In the genomic region with DNA sequence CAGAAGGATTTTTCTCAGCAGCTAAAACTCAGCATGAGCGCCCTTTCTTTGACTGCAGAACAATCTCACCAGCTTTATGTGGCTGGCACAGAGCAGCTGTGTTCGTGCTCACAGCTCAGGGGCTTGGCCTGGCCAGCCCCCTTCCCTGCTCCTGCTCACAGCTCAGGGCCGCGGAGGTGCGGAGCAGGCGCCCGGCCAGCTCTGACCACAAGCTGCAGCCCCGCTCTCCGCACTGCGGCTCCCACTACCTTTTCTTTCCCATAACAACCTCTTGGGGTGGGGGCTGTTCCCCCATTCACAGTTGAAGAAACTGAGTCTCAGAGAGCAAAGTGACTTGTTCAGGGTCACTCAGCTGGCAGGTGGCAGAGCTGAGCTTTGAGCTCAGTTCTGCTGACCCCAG, we compare ENCODE assay signal across 35 cellular contexts.
"Had no signal": no experiment of that assay in that cellular context is flagged by ENCODE, and none has a peak within 500 bp of the region (broad histone marks: within the 10 kb centered on the region; RNA-seq: fewer than 3 reads in every experiment).

No MANE protein-coding gene starts in this region.

- H3K4me3 Mint-ChIP-seq: activated B cell treated with CpG ODN at 0.5 μM for 24 hours; activated CD4-positive, alpha-beta memory T cell treated with anti-CD3 and anti-CD28 coated beads for 36 hours; activated CD4-positive, alpha-beta T cell treated with anti-CD3 and anti-CD28 coated beads, Interleukin-2, amount 10 ng/mL, durations not matched to agents 24 days and 14 days; activated CD8-positive, alpha-beta T cell treated with anti-CD3 and anti-CD28 coated beads for 36 hours; activated naive CD4-positive, alpha-beta T cell treated with anti-CD3 and anti-CD28 coated beads for 36 hours; activated naive CD8-positive, alpha-beta T cell treated with anti-CD3 and anti-CD28 coated beads for 36 hours; activated T-cell treated with anti-CD3 and anti-CD28 coated beads, Interleukin-2, amount 50 U/mL, for 4 hours; activated T-cell treated with anti-CD3 and anti-CD28 coated beads, Interleukin-2, amount 50 U/mL, for 72 hours; activated T-helper 1 cell treated with anti-CD3 and anti-CD28 coated beads, Interleukin-12 subunit alpha, Interleukin-12 subunit beta, Interleukin-2, Interleukin-4 antibody, amounts not matched to agents 30 ng/mL and 10 ng/mL and 1 ng/mL, durations not matched to agents 14 hours and 24 hours and 36 hours; activated T-helper 17 cell treated with anti-CD3 and anti-CD28 coated beads, Interleukin-2, amount 50 U/mL, for 72 hours; T-helper 1 cell treated with Interleukin-12 subunit alpha and Interleukin-12 subunit beta and Interleukin-4 antibody, amounts not matched to agents 30 μg/mL and 1 μg/mL, for 36 hours; T-helper 2 cell treated with Interferon-gamma antibody and Interleukin-4, amounts not matched to agents 5 μg/mL and 100 μg/mL, for 36 hours had no signal

- H3K9me3 Mint-ChIP-seq: activated naive CD4-positive, alpha-beta T cell treated with anti-CD3 and anti-CD28 coated beads for 36 hours; activated T-helper 1 cell treated with anti-CD3 and anti-CD28 coated beads, Interleukin-12 subunit alpha, Interleukin-12 subunit beta, Interleukin-2, Interleukin-4 antibody, amounts not matched to agents 30 ng/mL and 10 ng/mL and 1 ng/mL, durations not matched to agents 14 hours and 24 hours and 36 hours; activated T-helper 17 cell treated with anti-CD3 and anti-CD28 coated beads, Interleukin-2, amount 50 U/mL, for 72 hours; T-helper 1 cell treated with Interleukin-12 subunit alpha and Interleukin-12 subunit beta and Interleukin-4 antibody, amounts not matched to agents 30 μg/mL and 1 μg/mL, for 36 hours; T-helper 2 cell treated with Interferon-gamma antibody and Interleukin-4, amounts not matched to agents 5 μg/mL and 100 μg/mL, for 36 hours had no signal

- DNase-seq: activated B cell treated with CpG ODN at 0.5 μM for 24 hours; activated CD4-positive, alpha-beta memory T cell treated with anti-CD3 and anti-CD28 coated beads for 36 hours; activated CD4-positive, alpha-beta T cell treated with anti-CD3 and anti-CD28 coated beads for 4 hours; activated CD4-positive, alpha-beta T cell treated with anti-CD3 and anti-CD28 coated beads, Interleukin-2, amount 10 ng/mL, durations not matched to agents 24 days and 14 days; activated CD4-positive, alpha-beta T cell treated with anti-CD3 and anti-CD28 coated beads, Interleukin-2, amount 50 U/mL, for 1 hour; activated CD4-positive, alpha-beta T cell treated with anti-CD3 and anti-CD28 coated beads, Interleukin-2, amount 50 U/mL, for 4 hours; activated CD4-positive, CD25-positive, alpha-beta regulatory T cell treated with anti-CD3 and anti-CD28 coated beads, Interleukin-2, amount 50 U/mL, for 72 hours; activated CD8-positive, alpha-beta memory T cell treated with anti-CD3 and anti-CD28 coated beads, Interleukin-2, amount 50 U/mL, for 4 hours; activated CD8-positive, alpha-beta T cell treated with anti-CD3 and anti-CD28 coated beads for 36 hours; activated effector memory CD4-positive, alpha-beta T cell treated with anti-CD3 and anti-CD28 coated beads, Interleukin-2, amount 50 U/mL, for 16 hours; activated gamma-delta T cell treated with Interleukin-2 at 50 U/mL for 16 hours; activated naive CD4-positive, alpha-beta T cell; activated naive CD4-positive, alpha-beta T cell treated with anti-CD3 and anti-CD28 coated beads for 36 hours; activated naive CD4-positive, alpha-beta T cell treated with anti-CD3 and anti-CD28 coated beads, Interleukin-2, amount 50 U/mL, for 16 hours; activated naive CD8-positive, alpha-beta T cell treated with anti-CD3 and anti-CD28 coated beads for 36 hours; activated T-cell treated with anti-CD3 and anti-CD28 coated beads for 4 hours; activated T-cell treated with anti-CD3 and anti-CD28 coated beads, Interleukin-2, amount 50 U/mL, for 1 hour; activated T-cell treated with anti-CD3 and anti-CD28 coated beads, Interleukin-2, amount 50 U/mL, for 4 hours; activated T-cell treated with anti-CD3 and anti-CD28 coated beads, Interleukin-2, amount 50 U/mL, for 72 hours; adrenal gland; amniotic stem cell; aorta; body of pancreas; brain microvascular endothelial cell; central memory CD4-positive, alpha-beta T cell; T-helper 1 cell; T-helper 2 cell; T-helper 9 cell had no signal

- H3K36me3 ChIP-seq: adrenal gland, brain microvascular endothelial cell, breast epithelium had no signal

- H3K27ac ChIP-seq: adrenal gland, body of pancreas, brain microvascular endothelial cell, breast epithelium, VCaP had no signal

- H3K36me3 Mint-ChIP-seq: activated CD4-positive, alpha-beta memory T cell treated with anti-CD3 and anti-CD28 coated beads for 36 hours; activated naive CD4-positive, alpha-beta T cell treated with anti-CD3 and anti-CD28 coated beads, Interleukin-2, amount 50 U/mL, for 72 hours; activated naive CD8-positive, alpha-beta T cell treated with anti-CD3 and anti-CD28 coated beads for 36 hours had no signal

- ATAC-seq: activated CD8-positive, alpha-beta T cell treated with anti-CD3 and anti-CD28 coated beads for 36 hours; activated naive CD4-positive, alpha-beta T cell treated with anti-CD3 and anti-CD28 coated beads, Interleukin-2, amount 50 U/mL, for 72 hours; activated T-cell treated with anti-CD3 and anti-CD28 coated beads, Interleukin-2, amount 50 U/mL, for 4 hours; activated T-cell treated with anti-CD3 and anti-CD28 coated beads, Interleukin-2, amount 50 U/mL, for 72 hours; activated T-helper 17 cell treated with anti-CD3 and anti-CD28 coated beads, Interleukin-2, amount 50 U/mL, for 72 hours; body of pancreas had no signal

- H3K27me3 Mint-ChIP-seq: activated B cell treated with CpG ODN at 0.5 μM for 24 hours; activated CD4-positive, alpha-beta memory T cell treated with anti-CD3 and anti-CD28 coated beads for 36 hours; activated CD4-positive, alpha-beta T cell treated with anti-CD3 and anti-CD28 coated beads, Interleukin-2, amount 10 ng/mL, durations not matched to agents 24 days and 14 days; activated CD8-positive, alpha-beta T cell treated with anti-CD3 and anti-CD28 coated beads for 36 hours; activated naive CD8-positive, alpha-beta T cell treated with anti-CD3 and anti-CD28 coated beads for 36 hours had no signal

- H3K4me1 Mint-ChIP-seq: activated B cell treated with CpG ODN at 0.5 μM for 24 hours; activated CD4-positive, alpha-beta T cell treated with anti-CD3 and anti-CD28 coated beads, Interleukin-2, amount 10 ng/mL, durations not matched to agents 24 days and 14 days; activated naive CD8-positive, alpha-beta T cell treated with anti-CD3 and anti-CD28 coated beads for 36 hours; activated T-helper 17 cell treated with anti-CD3 and anti-CD28 coated beads, Interleukin-2, amount 50 U/mL, for 72 hours had no signal

- H3K4me1 ChIP-seq: adrenal gland, body of pancreas, breast epithelium had no signal

- H3K27me3 ChIP-seq: adrenal gland, body of pancreas, brain microvascular endothelial cell had no signal

- H3K9me3 ChIP-seq: adrenal gland, body of pancreas, breast epithelium had no signal

- H3K27ac Mint-ChIP-seq: activated B cell treated with CpG ODN at 0.5 μM for 24 hours; activated CD4-positive, alpha-beta memory T cell treated with anti-CD3 and anti-CD28 coated beads for 36 hours; activated CD4-positive, alpha-beta T cell treated with anti-CD3 and anti-CD28 coated beads, Interleukin-2, amount 10 ng/mL, durations not matched to agents 24 days and 14 days; activated CD8-positive, alpha-beta T cell treated with anti-CD3 and anti-CD28 coated beads for 36 hours; activated naive CD4-positive, alpha-beta T cell treated with anti-CD3 and anti-CD28 coated beads for 36 hours; activated naive CD8-positive, alpha-beta T cell treated with anti-CD3 and anti-CD28 coated beads for 36 hours; activated T-cell treated with anti-CD3 and anti-CD28 coated beads, Interleukin-2, amount 50 U/mL, for 72 hours; activated T-helper 1 cell treated with anti-CD3 and anti-CD28 coated beads, Interleukin-12 subunit alpha, Interleukin-12 subunit beta, Interleukin-2, Interleukin-4 antibody, amounts not matched to agents 30 ng/mL and 10 ng/mL and 1 ng/mL, durations not matched to agents 14 hours and 24 hours and 36 hours; activated T-helper 17 cell treated with anti-CD3 and anti-CD28 coated beads, Interleukin-2, amount 50 U/mL, for 72 hours; T-helper 1 cell treated with Interleukin-12 subunit alpha and Interleukin-12 subunit beta and Interleukin-4 antibody, amounts not matched to agents 30 μg/mL and 1 μg/mL, for 36 hours; T-helper 2 cell treated with Interferon-gamma antibody and Interleukin-4, amounts not matched to agents 5 μg/mL and 100 μg/mL, for 36 hours had no signal

- H3K4me3 ChIP-seq: adrenal gland, body of pancreas, breast epithelium had no signal
